8 cellular contexts compared by ENCODE assay signal in genomic region chr7:156764016-156764669, GRCh38.
DNase-seq lines count a peak whose midpoint lies in the region; ATAC-seq and TF ChIP-seq lines count a peak whose summit lies in the region.
"Had no signal": no experiment of that assay in that cellular context is flagged by ENCODE, and none has a peak within 500 bp of the region (broad histone marks: within the 10 kb centered on the region; RNA-seq: fewer than 3 reads in every experiment).

No MANE protein-coding gene starts in this region.

- no peaks in the 10 kb centered on the region; the same call in 1 of the 2 replicates for H3K36me3 ChIP-seq in H7 (replicated peaks; ENCODE audit: control insufficient read depth, insufficient read depth, low read length)
- H3K36me3 ChIP-seq in brain microvascular endothelial cell (replicated peaks): no peaks in the 10 kb centered on the region
- no peaks in the 10 kb centered on the region for H3K36me3 ChIP-seq in testis (ENCODE audit: low read depth, missing control alignments)

- intact Hi-C loops in testis (cut with DNase I; ENCODE audit: low total_unique reads): no loop called here

- no peaks in the 10 kb centered on the region for H3K9me3 ChIP-seq in testis

- WGBS in testis, 2 donors: 35 to 38% methylated on average over 8 of the region's 8 CpGs

- DNase-seq in H7: peak; percentile 59
- peak; percentile 33 for DNase-seq in NCI-H2196 (lab: John Stamatoyannopoulos, UW; ENCODE audit: unreplicated experiment)
- DNase-seq in brain microvascular endothelial cell: peak; percentile 71
- peak; percentile 68 for DNase-seq in islet precursor cell
- peak; percentile 86 for DNase-seq in testis
- DNase-seq: activated B cell treated with CpG ODN at 0.5 μM for 24 hours had no signal

- ATAC-seq in GM19463 (IDR thresholded peaks at IDR 0.05; ENCODE audit: unreplicated experiment) (no peak), HG03432 (IDR thresholded peaks at IDR 0.05; ENCODE audit: unreplicated experiment) (no peak)

- in situ Hi-C loops in brain microvascular endothelial cell (cut with HindIII; ENCODE audit: low pct_ligation_motif_present, low sequenced_read_pairs): no loop called here

- H3K27ac ChIP-seq in brain microvascular endothelial cell (no peak overlapping the region), testis (no peak overlapping the region)

- no peak for TF ChIP-seq POLR2A in testis (IDR thresholded peaks at IDR 0.05)

- TF ChIP-seq CTCF in brain microvascular endothelial cell (IDR thresholded peaks at IDR 0.05; ENCODE audit: low read depth, low read length, missing control alignments) (peak; percentile 89), testis (IDR thresholded peaks at IDR 0.05) (peak in 2 of 3 experiments; percentile 12 to 22)

- H3K4me1 ChIP-seq in testis: no peaks in the 10 kb centered on the region

- H3K4me3 ChIP-seq in H7 (ENCODE audit: insufficient read depth, low read depth, low read length) (no peak overlapping the region), brain microvascular endothelial cell (ENCODE audit: low read depth, low read length) (no peak overlapping the region), testis (no peak overlapping the region)

- H3K27me3 ChIP-seq in H7 (ENCODE audit: control insufficient read depth, insufficient read depth, low read length) (no peaks in the 10 kb centered on the region), brain microvascular endothelial cell (replicated peaks) (no peaks in the 10 kb centered on the region), testis (no peaks in the 10 kb centered on the region)

Comparison
In these comparisons a context has a peak if more than half of its experiments do, and no peak if none do; other contexts are left out.
1. DNase-seq: peak in every context shown above with its lines; median percentile 86 in testis; 71 in brain microvascular endothelial cell; 68 in islet precursor cell; 59 in H7; 33 in NCI-H2196.